Comparison of ENCODE assay signal across 9 cellular contexts in the genomic region with DNA sequence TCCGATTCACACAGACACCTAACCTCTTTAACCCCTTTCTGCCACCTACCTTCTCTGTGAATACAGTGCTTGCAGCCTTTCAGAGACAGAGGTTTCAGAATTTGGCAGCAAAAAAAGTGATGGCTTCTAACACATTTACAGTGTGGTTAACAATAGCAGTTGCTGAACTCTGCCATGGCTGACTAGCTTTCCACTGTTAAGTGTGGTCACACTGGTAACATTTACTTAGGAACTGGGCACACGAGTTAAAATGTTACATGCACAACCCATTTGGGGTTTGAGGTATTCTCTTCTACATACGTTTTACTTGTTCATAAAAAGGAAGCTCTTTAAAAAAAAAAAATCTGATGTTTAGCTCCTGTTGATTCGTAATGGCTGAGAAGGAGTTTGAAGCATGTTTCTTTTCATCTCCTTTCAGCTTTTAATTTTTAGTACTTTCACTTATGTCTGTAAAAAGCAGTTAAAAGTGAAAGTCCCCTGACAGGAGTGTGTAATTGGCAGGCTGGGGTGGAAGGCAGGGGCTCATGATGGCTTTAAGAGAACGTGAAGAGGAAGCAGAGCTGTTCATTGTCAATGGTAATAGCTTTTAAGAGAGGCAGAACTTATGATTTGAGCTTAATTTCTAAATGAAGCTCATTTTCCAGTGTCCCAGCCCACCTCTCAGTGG.
DNase-seq lines count a peak whose midpoint lies in the region; ATAC-seq, FAIRE-seq and TF ChIP-seq lines count a peak whose summit lies in the region.
"Had no signal": no experiment of that assay in that cellular context is flagged by ENCODE, and none has a peak within 500 bp of the region (broad histone marks: within the 10 kb centered on the region; RNA-seq: fewer than 3 reads in every experiment).

No MANE protein-coding gene starts in this region.

- H4K20me1 ChIP-seq in GM12878 (ENCODE audit: control insufficient read depth, insufficient read depth) = no peaks in the 10 kb centered on the region

- RAD21 ChIA-PET in GM12878 (lab: Charles Lee; ENCODE audit: unreplicated experiment) = interaction anchor here (0.7 to 3.6 kb wide), 13 partner anchors 11 to 1039 kb away, joined by 3 to 42 read pairs (median 4); a partner anchor contains a TSS

- TF ChIP-seq EP300 in GM12878 (IDR thresholded peaks at IDR 0.05; ENCODE audit: borderline replicate concordance in 1 of 2, control insufficient read depth in 1 of 2, low read depth in 2 of 2, low read length in 2 of 2) = peak in 1 of 2 experiments; percentile 85; a peak in 3 of 4 replicates

- H3K4me1 ChIP-seq in GM12878 (ENCODE audit: control insufficient read depth, insufficient read depth, low read length) = peaks cover 26% of the 10 kb centered on the region

- CTCF ChIA-PET in GM10248 (lab: Yijun Ruan, JAX) (interaction anchor here (0.6 to 1.6 kb wide), 7 partner anchors 9 to 60 kb away, joined by 3 to 7 read pairs (median 3); no protein-coding TSS in a partner anchor), GM12878 (lab: Yijun Ruan, JAX) (interaction anchor here (0.5 to 6.1 kb wide), 16 partner anchors 9 to 1039 kb away, joined by 3 to 53 read pairs (median 4); no protein-coding TSS in a partner anchor)

- peak overlapping the region; percentile 99 for H3K4me2 ChIP-seq in GM12878 (ENCODE audit: control insufficient read depth, insufficient read depth)

- TF ChIP-seq CTCF in GM10248 (IDR thresholded peaks at IDR 0.05; ENCODE audit: control extremely low read depth, extremely low read depth, low read depth, missing control alignments) (no peak), GM12878 (IDR thresholded peaks at IDR 0.05 in 2 of 3, conservative IDR thresholded peaks at IDR 0.05 in 1 of 3; ENCODE audit: control insufficient read depth in 2 of 3, extremely low read depth in 1 of 3, insufficient read depth in 1 of 3, low read depth in 3 of 3, low read length in 3 of 3) (no peak)

- no peak for TF ChIP-seq POLR2A in GM12878 (IDR thresholded peaks at IDR 0.05; ENCODE audit: low read depth, low read length)

- SMC1A ChIA-PET in GM12878 (lab: Charles Lee; ENCODE audit: uncharacterized antibody, unreplicated experiment) = interaction anchor here (1.0 to 8.0 kb wide), 21 partner anchors 9 to 363 kb away, joined by 3 to 101 read pairs (median 5); no protein-coding TSS in a partner anchor

- peak overlapping the region; percentile 31 for H2AFZ ChIP-seq in GM12878 (ENCODE audit: control insufficient read depth, low read depth, low read length)

- H3K27ac ChIP-seq in GM12878 (ENCODE audit: control insufficient read depth, insufficient read depth) = peak overlapping the region; percentile 88

- peak overlapping the region; percentile 70 for H3K9ac ChIP-seq in GM12878 (ENCODE audit: control insufficient read depth, insufficient read depth, low read length)

- DNase-seq in GM10248 (ENCODE audit: extremely low spot score) = peak; percentile 44
- DNase-seq in GM12878 (ENCODE audit: low read depth, low spot score) = peak; percentile 92
- DNase-seq in amygdala (lab: John Stamatoyannopoulos, UW) = no peak
- DNase-seq in AG08396 (ENCODE audit: low spot score) = no peak
- DNase-seq in CD1c-positive myeloid dendritic cell (ENCODE audit: extremely low spot score) = no peak
- DNase-seq in NCI-H774 (lab: John Stamatoyannopoulos, UW) = no peak
- DNase-seq: MG63 had no signal

- H3K4me3 ChIP-seq in GM12878 = peak overlapping the region; percentile 60
- H3K4me3 ChIP-seq: MG63 had no signal

- H3K36me3 ChIP-seq in GM12878 (ENCODE audit: control insufficient read depth in 2 of 2, insufficient read depth in 2 of 2, low read length in 1 of 2) = no peaks in the 10 kb centered on the region
- H3K36me3 ChIP-seq: MG63 had no signal

- 0% methylated on average over 5 of the region's 5 CpGs for WGBS in GM12878 (ENCODE audit: insufficient coverage, insufficient replicate concordance, low lambda C conversion rate, missing lambda C conversion rate)

- no peaks in the 10 kb centered on the region for H3K9me3 ChIP-seq in GM12878 (replicated peaks; ENCODE audit: control insufficient read depth, insufficient read depth, low read length)

- POLR2A ChIA-PET in GM10248 (lab: Yijun Ruan, JAX) (no interaction called here), GM12878 (lab: Charles Lee) (interaction anchor here (1.1 to 3.8 kb wide), 6 partner anchors 10 to 62 kb away, joined by 3 to 20 read pairs (median 7); no protein-coding TSS in a partner anchor)

- intact Hi-C loops in GM12878 (cut with micrococcal nuclease; ENCODE audit: unreplicated experiment) = loop anchor here (1.0 to 5.0 kb wide), 3 partner anchors 21 to 60 kb away; no protein-coding TSS in a partner anchor

- no peaks in the 10 kb centered on the region for H3K27me3 ChIP-seq in GM12878 (replicated peaks in 1 of 2; ENCODE audit: control insufficient read depth in 2 of 2, insufficient read depth in 2 of 2, low read length in 1 of 2)
- H3K27me3 ChIP-seq: MG63 had no signal

- no peak for TF ChIP-seq RAD21 in GM12878 (IDR thresholded peaks at IDR 0.05; ENCODE audit: insufficient read depth, low read depth, low read length)

- FAIRE-seq in GM12878 (lab: Jason Lieb, UNC) = peak; percentile 76

- no TSS peak for BruUV-seq in GM12878 (replicated peaks; lab: Mats Ljungman, UMichigan)

- no peaks in the 10 kb centered on the region for H3K79me2 ChIP-seq in GM12878 (ENCODE audit: control insufficient read depth, insufficient read depth, low read length)

- in situ Hi-C loops in GM12878 (cut with MboI) = no loop called here

- ATAC-seq in GM19455 (IDR thresholded peaks at IDR 0.05; ENCODE audit: unreplicated experiment) = peak; percentile 70
- peak; percentile 79 for ATAC-seq in HG03103 (IDR thresholded peaks at IDR 0.05; ENCODE audit: low read depth, unreplicated experiment)
- peak; percentile 94 for ATAC-seq in GM12878

TF ChIP-seq in GM12878, 131 proteins besides CTCF, POLR2A, EP300 and RAD21 (continues in another document):
- TF ChIP-seq MTA3 (IDR thresholded peaks at IDR 0.05; ENCODE audit: borderline replicate concordance, low read length) (0 out of 2 replicates have a peak, but pooled peaks have one; percentile 3), IRF4 (IDR thresholded peaks at IDR 0.05; ENCODE audit: low read depth, low read length) (no peak), BACH1 (IDR thresholded peaks at IDR 0.05; ENCODE audit: borderline replicate concordance) (no peak; the same call in 1 of the 2 replicates), PAX5 (IDR thresholded peaks at IDR 0.05; ENCODE audit: borderline replicate concordance, low read depth, low read length) (peak; percentile 96), STAT1 (conservative IDR thresholded peaks at IDR 0.05) (no peak), ZBED1 (IDR thresholded peaks at IDR 0.05; ENCODE audit: borderline replicate concordance) (no peak), DPF2 (IDR thresholded peaks at IDR 0.05) (peak; percentile 51; the same call in 1 of the 2 replicates), RAD51 (IDR thresholded peaks at IDR 0.05) (peak; percentile 38; the same call in 1 of the 2 replicates), SPI1 (IDR thresholded peaks at IDR 0.05; ENCODE audit: borderline replicate concordance, insufficient read depth, low read depth, low read length) (peak; percentile 16; the same call in 1 of the 2 replicates)
- TF ChIP-seq, protein P1, sequence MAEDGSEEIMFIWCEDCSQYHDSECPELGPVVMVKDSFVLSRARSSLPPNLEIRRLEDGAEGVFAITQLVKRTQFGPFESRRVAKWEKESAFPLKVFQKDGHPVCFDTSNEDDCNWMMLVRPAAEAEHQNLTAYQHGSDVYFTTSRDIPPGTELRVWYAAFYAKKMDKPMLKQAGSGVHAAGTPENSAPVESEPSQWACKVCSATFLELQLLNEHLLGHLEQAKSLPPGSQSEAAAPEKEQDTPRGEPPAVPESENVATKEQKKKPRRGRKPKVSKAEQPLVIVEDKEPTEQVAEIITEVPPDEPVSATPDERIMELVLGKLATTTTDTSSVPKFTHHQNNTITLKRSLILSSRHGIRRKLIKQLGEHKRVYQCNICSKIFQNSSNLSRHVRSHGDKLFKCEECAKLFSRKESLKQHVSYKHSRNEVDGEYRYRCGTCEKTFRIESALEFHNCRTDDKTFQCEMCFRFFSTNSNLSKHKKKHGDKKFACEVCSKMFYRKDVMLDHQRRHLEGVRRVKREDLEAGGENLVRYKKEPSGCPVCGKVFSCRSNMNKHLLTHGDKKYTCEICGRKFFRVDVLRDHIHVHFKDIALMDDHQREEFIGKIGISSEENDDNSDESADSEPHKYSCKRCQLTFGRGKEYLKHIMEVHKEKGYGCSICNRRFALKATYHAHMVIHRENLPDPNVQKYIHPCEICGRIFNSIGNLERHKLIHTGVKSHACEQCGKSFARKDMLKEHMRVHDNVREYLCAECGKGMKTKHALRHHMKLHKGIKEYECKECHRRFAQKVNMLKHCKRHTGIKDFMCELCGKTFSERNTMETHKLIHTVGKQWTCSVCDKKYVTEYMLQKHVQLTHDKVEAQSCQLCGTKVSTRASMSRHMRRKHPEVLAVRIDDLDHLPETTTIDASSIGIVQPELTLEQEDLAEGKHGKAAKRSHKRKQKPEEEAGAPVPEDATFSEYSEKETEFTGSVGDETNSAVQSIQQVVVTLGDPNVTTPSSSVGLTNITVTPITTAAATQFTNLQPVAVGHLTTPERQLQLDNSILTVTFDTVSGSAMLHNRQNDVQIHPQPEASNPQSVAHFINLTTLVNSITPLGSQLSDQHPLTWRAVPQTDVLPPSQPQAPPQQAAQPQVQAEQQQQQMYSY (CRISPR knock-in tag; IDR thresholded peaks at IDR 0.05) = no peak
- TF ChIP-seq, protein P2, sequence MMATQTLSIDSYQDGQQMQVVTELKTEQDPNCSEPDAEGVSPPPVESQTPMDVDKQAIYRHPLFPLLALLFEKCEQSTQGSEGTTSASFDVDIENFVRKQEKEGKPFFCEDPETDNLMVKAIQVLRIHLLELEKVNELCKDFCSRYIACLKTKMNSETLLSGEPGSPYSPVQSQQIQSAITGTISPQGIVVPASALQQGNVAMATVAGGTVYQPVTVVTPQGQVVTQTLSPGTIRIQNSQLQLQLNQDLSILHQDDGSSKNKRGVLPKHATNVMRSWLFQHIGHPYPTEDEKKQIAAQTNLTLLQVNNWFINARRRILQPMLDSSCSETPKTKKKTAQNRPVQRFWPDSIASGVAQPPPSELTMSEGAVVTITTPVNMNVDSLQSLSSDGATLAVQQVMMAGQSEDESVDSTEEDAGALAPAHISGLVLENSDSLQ (IDR thresholded peaks at IDR 0.05) = peak; percentile 71
- TF ChIP-seq, protein P3, sequence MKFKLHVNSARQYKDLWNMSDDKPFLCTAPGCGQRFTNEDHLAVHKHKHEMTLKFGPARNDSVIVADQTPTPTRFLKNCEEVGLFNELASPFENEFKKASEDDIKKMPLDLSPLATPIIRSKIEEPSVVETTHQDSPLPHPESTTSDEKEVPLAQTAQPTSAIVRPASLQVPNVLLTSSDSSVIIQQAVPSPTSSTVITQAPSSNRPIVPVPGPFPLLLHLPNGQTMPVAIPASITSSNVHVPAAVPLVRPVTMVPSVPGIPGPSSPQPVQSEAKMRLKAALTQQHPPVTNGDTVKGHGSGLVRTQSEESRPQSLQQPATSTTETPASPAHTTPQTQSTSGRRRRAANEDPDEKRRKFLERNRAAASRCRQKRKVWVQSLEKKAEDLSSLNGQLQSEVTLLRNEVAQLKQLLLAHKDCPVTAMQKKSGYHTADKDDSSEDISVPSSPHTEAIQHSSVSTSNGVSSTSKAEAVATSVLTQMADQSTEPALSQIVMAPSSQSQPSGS (IDR thresholded peaks at IDR 0.05; ENCODE audit: low read length) = peak; percentile 54; the same call in 1 of the 2 replicates

Comparison
In these comparisons a context has a peak if more than half of its experiments do, and no peak if none do; other contexts are left out.
1. DNase-seq: peak in GM10248 (single experiment) and GM12878 (single experiment); none in amygdala (0 of 56), AG08396 (single experiment), CD1c-positive myeloid dendritic cell (single experiment) and NCI-H774 (single experiment).
2. Peak in every context shown above with its lines, with median percentiles within 50 percentile points of each other: ATAC-seq.